19 cellular contexts compared by ENCODE assay signal in genomic region chr5:137710086-137710485, GRCh38.
"Had no signal": no experiment of that assay in that cellular context is flagged by ENCODE, and none has a peak within 500 bp of the region (broad histone marks: within the 10 kb centered on the region; RNA-seq: fewer than 3 reads in every experiment).

No MANE protein-coding gene starts in this region.

- H3K36me3 ChIP-seq: sigmoid colon, thyroid gland had no signal

- ATAC-seq: activated CD8-positive, alpha-beta T cell treated with anti-CD3 and anti-CD28 coated beads, Interleukin-2, amount 10 ng/mL, durations not matched to agents 7 days and 5 days; activated T-cell treated with anti-CD3 and anti-CD28 coated beads, Interleukin-2, amount 50 U/mL, for 4 hours; esophagus mucosa; foreskin keratinocyte; natural killer cell had no signal

- H3K27me3 ChIP-seq: foreskin keratinocyte, sigmoid colon, thyroid gland had no signal

- H2AFZ ChIP-seq: parathyroid adenoma had no signal

- H3K4me1 ChIP-seq: foreskin keratinocyte, parathyroid adenoma, sigmoid colon had no signal

- H3K79me2 ChIP-seq: parathyroid adenoma had no signal

- DNase-seq: activated CD4-positive, alpha-beta T cell treated with anti-CD3 and anti-CD28 coated beads, Interleukin-2, amount 10 ng/mL, durations not matched to agents 24 days and 14 days; activated CD8-positive, alpha-beta memory T cell treated with anti-CD3 and anti-CD28 coated beads, Interleukin-2, amount 50 U/mL, for 4 hours; activated CD8-positive, alpha-beta T cell treated with anti-CD3 and anti-CD28 coated beads, Interleukin-2, amount 10 ng/mL, durations not matched to agents 7 days and 5 days; activated naive CD4-positive, alpha-beta T cell treated with anti-CD3 and anti-CD28 coated beads for 36 hours; activated T-cell treated with anti-CD3 and anti-CD28 coated beads, Interleukin-2, amount 50 U/mL, for 4 hours; anterior cingulate cortex; foreskin keratinocyte; hippocampal formation; left cardiac atrium; natural killer cell; sigmoid colon; stimulated activated CD8-positive, alpha-beta memory T cell treated with anti-CD3 and anti-CD28 coated beads, Interleukin-4, amount 100 ng/mL, for 48 hours; stimulated activated naive CD4-positive, alpha-beta T cell treated with Interleukin-2 at 50 U/mL for 16 hours; T-helper 1 cell; T-helper 9 cell; thyroid gland had no signal

- H3K9ac ChIP-seq: parathyroid adenoma had no signal

- H3K27ac ChIP-seq: coronary artery, foreskin keratinocyte, parathyroid adenoma, sigmoid colon had no signal

- H3K9me3 ChIP-seq: thyroid gland had no signal

- H3K4me3 ChIP-seq: coronary artery, sigmoid colon, thyroid gland had no signal
